In the genomic region with DNA sequence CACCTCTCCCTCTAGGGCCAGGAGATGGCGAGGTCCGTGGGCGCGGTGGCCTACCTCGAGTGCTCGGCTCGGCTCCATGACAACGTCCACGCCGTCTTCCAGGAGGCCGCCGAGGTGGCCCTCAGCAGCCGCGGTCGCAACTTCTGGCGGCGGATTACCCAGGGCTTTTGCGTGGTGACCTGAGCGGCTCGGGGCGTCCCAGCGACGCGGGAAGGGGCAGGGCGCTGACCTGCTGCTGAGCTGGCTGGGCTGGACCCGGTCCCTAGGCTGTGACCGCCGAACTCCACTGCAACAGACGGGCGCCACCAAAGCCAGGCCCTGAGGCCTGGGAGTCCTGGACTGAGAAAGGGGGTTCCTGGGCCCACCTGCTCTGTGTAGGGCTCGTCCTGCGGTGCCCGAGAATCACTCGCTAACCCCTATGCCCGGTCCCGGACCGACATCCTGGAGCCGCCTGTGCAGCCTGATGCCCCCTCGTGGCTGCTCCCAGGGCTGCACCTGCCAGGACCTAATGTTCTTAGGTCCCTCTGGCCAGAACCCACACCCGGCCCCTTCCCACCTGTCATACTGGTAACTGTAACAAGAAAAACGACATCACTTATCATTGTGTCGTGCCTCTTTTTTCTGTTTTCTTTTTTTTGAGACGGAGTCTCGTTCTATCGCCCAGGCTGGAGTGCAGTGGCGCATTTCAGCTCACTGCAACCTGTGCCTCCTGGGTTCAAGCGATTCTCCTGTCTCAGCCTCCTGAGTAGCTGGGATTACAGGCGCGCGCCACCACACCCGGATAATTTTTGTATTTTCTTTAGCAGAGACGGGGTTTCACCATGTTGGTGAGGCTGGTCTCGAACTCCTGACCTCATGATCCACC, we compare ENCODE assay signal across 8 cellular contexts. TPM values are rescaled to one million over a fixed set of nuclear protein-coding genes. Genes with fewer than 3 reads are reported as not detected.
DNase-seq lines count a peak whose midpoint lies in the region; ATAC-seq, FAIRE-seq and TF ChIP-seq lines count a peak whose summit lies in the region.

No MANE protein-coding gene starts in this region.

- no peaks in the 10 kb centered on the region for H3K27me3 Mint-ChIP-seq in Caco-2 (ENCODE audit: insufficient read depth, unreplicated experiment)
- peaks cover 13% of the 10 kb centered on the region for H3K27me3 Mint-ChIP-seq in activated B cell treated with CpG ODN at 0.5 μM for 24 hours

- FAIRE-seq in keratinocyte (lab: Jason Lieb, UNC) = no peak

- CTCF ChIA-PET in Caco-2 (lab: Charles Lee) = interaction anchor here (1.0 to 2.3 kb wide), 2 partner anchors 9 to 18 kb away, joined by 3 to 12 read pairs; no protein-coding TSS in a partner anchor
- CTCF ChIA-PET in activated B cell treated with CpG ODN at 0.5 μM for 24 hours (lab: Charles Lee) = interaction anchor here (0.8 kb wide), 1 partner anchor 94 kb away, joined by 3 read pairs; no protein-coding TSS in a partner anchor

- H3K9me3 Mint-ChIP-seq in Caco-2 (ENCODE audit: unreplicated experiment) (no peaks in the 10 kb centered on the region), activated B cell treated with CpG ODN at 0.5 μM for 24 hours (no peaks in the 10 kb centered on the region)

- TF ChIP-seq CTCF in Caco-2 (IDR thresholded peaks at IDR 0.05; ENCODE audit: insufficient read depth in 1 of 2, low read depth in 1 of 2, low read length in 1 of 2, severe bottlenecking in 1 of 2, unreplicated experiment in 1 of 2) (peak; percentile 48 to 56), activated B cell treated with CpG ODN at 0.5 μM for 24 hours (IDR thresholded peaks at IDR 0.05) (no peak), breast epithelium (IDR thresholded peaks at IDR 0.05) (peak; percentile 41 to 61 (median 46)), keratinocyte (optimal IDR thresholded peaks at IDR 0.05 in 1 of 3, IDR thresholded peaks at IDR 0.05 in 1 of 3, conservative IDR thresholded peaks at IDR 0.05 in 1 of 3; ENCODE audit: extremely low read depth in 1 of 3, insufficient read depth in 2 of 3, low read length in 3 of 3) (peak; percentile 53 to 76 (median 72))

- H3K9ac ChIP-seq in Karpas-422 (ENCODE audit: low read length) = no peak overlapping the region
- no peak overlapping the region for H3K9ac ChIP-seq in keratinocyte (ENCODE audit: control insufficient read depth, extremely low read depth, insufficient read depth, low read length)

- dilution Hi-C loops in keratinocyte (cut with MboI; ENCODE audit: extremely low pct_ligation_motif_present, low sequenced_read_pairs) = no loop called here

- BruUV-seq in Caco-2 (replicated peaks; lab: Mats Ljungman, UMichigan) = no TSS peak

- no peak for TF ChIP-seq POLR2A in breast epithelium (IDR thresholded peaks at IDR 0.05)

- DNase-seq in Caco-2 = peak in 1 of 2 experiments; percentile 69
- peak; percentile 87 for DNase-seq in Karpas-422
- DNase-seq in activated B cell treated with CpG ODN at 0.5 μM for 24 hours = peak; percentile 55
- no peak for DNase-seq in breast epithelium (ENCODE audit: low spot score in 2 of 2)
- DNase-seq in keratinocyte (ENCODE audit: low read depth, low spot score) = no peak
- DNase-seq in stimulated activated CD4-positive, alpha-beta T cell treated with anti-CD3 and anti-CD28 coated beads, Interleukin-1b, Interleukin-23, amount 100 ng/mL, for 24 hours (ENCODE audit: low read depth in 4 of 4, low spot score in 1 of 4) = peak; percentile 40 to 73 (median 48)
- DNase-seq in HK-2 (ENCODE audit: unreplicated experiment) = no peak

- peak; percentile 91 for ATAC-seq in activated B cell treated with CpG ODN at 0.5 μM for 24 hours (ENCODE audit: low read depth)
- ATAC-seq in HG02870 (IDR thresholded peaks at IDR 0.05; ENCODE audit: unreplicated experiment) = no peak

- H3K27ac ChIP-seq in Karpas-422 (ENCODE audit: low read length) (no peak overlapping the region), breast epithelium (no peak overlapping the region), keratinocyte (ENCODE audit: control insufficient read depth, insufficient read depth, low read length) (no peak overlapping the region)

- no peaks in the 10 kb centered on the region for H3K9me2 ChIP-seq in Karpas-422 (replicated peaks; ENCODE audit: insufficient read depth, low read length)

- POLR2A ChIA-PET in Caco-2 (lab: Charles Lee) = no interaction called here
- POLR2A ChIA-PET in activated B cell treated with CpG ODN at 0.5 μM for 24 hours (lab: Charles Lee) = interaction anchor here (2.0 kb wide), 1 partner anchor 26 kb away, joined by 4 read pairs; no protein-coding TSS in a partner anchor

- no peaks in the 10 kb centered on the region for H3K4me1 ChIP-seq in Caco-2
- H3K4me1 ChIP-seq in Karpas-422 (ENCODE audit: low read length) = no peaks in the 10 kb centered on the region
- H3K4me1 ChIP-seq in breast epithelium = no peaks in the 10 kb centered on the region
- no peaks in the 10 kb centered on the region for H3K4me1 ChIP-seq in keratinocyte (ENCODE audit: control insufficient read depth, extremely low read depth, insufficient read depth, low read length)

- intact Hi-C loops in Caco-2 (cut with micrococcal nuclease; ENCODE audit: unreplicated experiment) (loop anchor here (2.0 kb wide), 1 partner anchor 17 kb away; no protein-coding TSS in a partner anchor), activated B cell treated with CpG ODN at 0.5 μM for 24 hours (cut with micrococcal nuclease) (loop anchor here (2.0 kb wide), 1 partner anchor 15 kb away; a partner anchor contains a TSS), breast epithelium (cut with DNase I; ENCODE audit: low total_unique reads) (no loop called here)

- H3K27ac Mint-ChIP-seq in Caco-2 (ENCODE audit: unreplicated experiment) (no peak overlapping the region), activated B cell treated with CpG ODN at 0.5 μM for 24 hours (no peak overlapping the region)

- no peak overlapping the region for H3K4me3 ChIP-seq in Caco-2 (ENCODE audit: low read depth, low read length)
- H3K4me3 ChIP-seq in Karpas-422 (ENCODE audit: low read length) = no peak overlapping the region
- H3K4me3 ChIP-seq in breast epithelium = peak overlapping the region in 2 of 3 donors; percentile 23 to 33
- no peak overlapping the region for H3K4me3 ChIP-seq in keratinocyte (ENCODE audit: control insufficient read depth in 2 of 3, extremely low read depth in 1 of 3, insufficient read depth in 2 of 3, low read depth in 1 of 3, low read length in 3 of 3)

- H3K79me2 ChIP-seq in Karpas-422 (ENCODE audit: low read length) (no peaks in the 10 kb centered on the region), keratinocyte (ENCODE audit: control insufficient read depth, insufficient read depth, low read length) (peaks cover 13% of the 10 kb centered on the region)

- no peaks in the 10 kb centered on the region for H3K9me1 ChIP-seq in keratinocyte (ENCODE audit: control insufficient read depth, extremely low read depth, insufficient read depth, low read length)

- H3K36me3 ChIP-seq in Caco-2 (ENCODE audit: control insufficient read depth, insufficient read depth, low read length) (no peaks in the 10 kb centered on the region), Karpas-422 (ENCODE audit: insufficient read depth, low read length) (no peaks in the 10 kb centered on the region), breast epithelium (no peaks in the 10 kb centered on the region), keratinocyte (ENCODE audit: control insufficient read depth in 2 of 2, extremely low read depth in 1 of 2, insufficient read depth in 2 of 2, low read length in 2 of 2) (peaks cover 21 to 32% of the 10 kb centered on the region in 2 experiments)

- H3K27me3 ChIP-seq in Caco-2 (replicated peaks; ENCODE audit: control insufficient read depth, insufficient read depth, low read length) = no peaks in the 10 kb centered on the region
- no peaks in the 10 kb centered on the region for H3K27me3 ChIP-seq in Karpas-422 (ENCODE audit: low read length)
- no peaks in the 10 kb centered on the region for H3K27me3 ChIP-seq in breast epithelium
- no peaks in the 10 kb centered on the region for H3K27me3 ChIP-seq in keratinocyte (ENCODE audit: control insufficient read depth, extremely low read depth, insufficient read depth, low read length)

- no peaks in the 10 kb centered on the region for H3K4me1 Mint-ChIP-seq in Caco-2 (ENCODE audit: low read depth, unreplicated experiment)
- peaks cover 3% of the 10 kb centered on the region for H3K4me1 Mint-ChIP-seq in activated B cell treated with CpG ODN at 0.5 μM for 24 hours

- H4K20me1 ChIP-seq in Karpas-422 (ENCODE audit: insufficient read depth, low read depth, low read length) = no peaks in the 10 kb centered on the region
- no peaks in the 10 kb centered on the region for H4K20me1 ChIP-seq in keratinocyte (ENCODE audit: control insufficient read depth, extremely low read depth, insufficient read depth, low read length)

- H3K9me3 ChIP-seq in Caco-2 = no peaks in the 10 kb centered on the region
- H3K9me3 ChIP-seq in Karpas-422 (ENCODE audit: low read length) = no peaks in the 10 kb centered on the region
- H3K9me3 ChIP-seq in breast epithelium = no peaks in the 10 kb centered on the region
- no peaks in the 10 kb centered on the region for H3K9me3 ChIP-seq in keratinocyte (ENCODE audit: control insufficient read depth, low read depth, low read length)

- H3K4me3 Mint-ChIP-seq in Caco-2 (ENCODE audit: unreplicated experiment) = no peak overlapping the region
- H3K4me3 Mint-ChIP-seq in activated B cell treated with CpG ODN at 0.5 μM for 24 hours = peak overlapping the region; percentile 32

- no peak overlapping the region for H3K4me2 ChIP-seq in Karpas-422 (ENCODE audit: low read depth, low read length, poor library complexity, severe bottlenecking)
- no peak overlapping the region for H3K4me2 ChIP-seq in keratinocyte (ENCODE audit: control insufficient read depth, extremely low read depth, insufficient read depth, low read depth, low read length)

- H2AFZ ChIP-seq in Karpas-422 (ENCODE audit: low read length) (no peak overlapping the region), keratinocyte (ENCODE audit: control insufficient read depth, low read length) (no peak overlapping the region)

- H3K36me3 Mint-ChIP-seq in Caco-2 (ENCODE audit: insufficient read depth, unreplicated experiment) (peaks cover 1% of the 10 kb centered on the region), activated B cell treated with CpG ODN at 0.5 μM for 24 hours (ENCODE audit: low read depth) (no peaks in the 10 kb centered on the region)

RNA-seq across cellular contexts. Expression of a gene that starts 15.0 kb away (rescaled TPM):
- total RNA-seq in Caco-2 (2022) (14.2 and 17.1 TPM in 2 replicates), activated B cell treated with CpG ODN at 0.5 μM for 24 hours (0.32 TPM in 1 of 2 replicates, not detected in the other), breast epithelium (10 to 100 TPM; 27.2 to 30.5 (median 28.1) TPM)
- not detected in 2 replicates for total RNA-seq in Karpas-422 (2014; rRNA removed; shearing (Covaris generic); ENCODE audit: low replicate concordance)
- polyA plus RNA-seq in keratinocyte = 113 to 235 TPM (median 119 TPM) in 3 replicates
- 534 TPM for polyA plus RNA-seq in keratinocyte (2011; ENCODE audit: low read depth)
- 86.2 and 199 TPM in 2 replicates for polyA plus RNA-seq in keratinocyte (2011; cell fraction: cytosol; rRNA removed)
- polyA plus RNA-seq in keratinocyte (2011; cell fraction: nucleus; rRNA removed) = 50.8 and 66.9 TPM in 2 replicates
- polyA plus RNA-seq in keratinocyte (2012; ENCODE audit: low replicate concordance) = 156 and 276 TPM in 2 replicates
- polyA minus RNA-seq in keratinocyte = 35.5 to 161 TPM (median 81.9 TPM) in 3 replicates
- polyA minus RNA-seq in keratinocyte (2011; cell fraction: cytosol; rRNA and poly(A)+ RNA removed) = 171 TPM
- polyA minus RNA-seq in keratinocyte (2011; cell fraction: nucleus; rRNA and poly(A)+ RNA removed) = 25.4 and 34.8 TPM in 2 replicates

RNA-seq across cellular contexts. Expression of a gene that starts 47.4 kb away (rescaled TPM):
- 122 and 134 TPM in 2 replicates for total RNA-seq in Caco-2 (2022)
- total RNA-seq in Karpas-422 (2014; rRNA removed; shearing (Covaris generic); ENCODE audit: low replicate concordance) = 44.7 and 55.8 TPM in 2 replicates
- total RNA-seq in activated B cell treated with CpG ODN at 0.5 μM for 24 hours = 141 and 160 TPM in 2 replicates
- total RNA-seq in breast epithelium = 10 to 100 TPM; 47.0 to 64.1 (median 61.9) TPM
- 29.9 to 39.6 TPM (median 30.3 TPM) in 3 replicates for polyA plus RNA-seq in keratinocyte
- 47.9 TPM for polyA plus RNA-seq in keratinocyte (2011; ENCODE audit: low read depth)
- 26.7 and 28.2 TPM in 2 replicates for polyA plus RNA-seq in keratinocyte (2011; cell fraction: cytosol; rRNA removed)
- polyA plus RNA-seq in keratinocyte (2011; cell fraction: nucleus; rRNA removed) = 90.1 and 96.7 TPM in 2 replicates
- polyA plus RNA-seq in keratinocyte (2012; ENCODE audit: low replicate concordance) = 29.7 and 35.1 TPM in 2 replicates
- 70.9 to 90.4 TPM (median 77.6 TPM) in 3 replicates for polyA minus RNA-seq in keratinocyte
- 45.1 TPM for polyA minus RNA-seq in keratinocyte (2011; cell fraction: cytosol; rRNA and poly(A)+ RNA removed)
- polyA minus RNA-seq in keratinocyte (2011; cell fraction: nucleus; rRNA and poly(A)+ RNA removed) = 60.5 and 97.2 TPM in 2 replicates

RNA-seq across cellular contexts. Expression of a gene that starts 48.7 kb away (rescaled TPM):
- total RNA-seq in Caco-2 (2022) (0.23 and 0.82 TPM in 2 replicates), activated B cell treated with CpG ODN at 0.5 μM for 24 hours (not detected in 2 replicates), breast epithelium (10 to 100 TPM in 2 of 3 donors, under 1 TPM in 1; 0.16 to 30.3 (median 10.2) TPM)
- total RNA-seq in Karpas-422 (2014; rRNA removed; shearing (Covaris generic); ENCODE audit: low replicate concordance) = 0.22 TPM in 1 of 2 replicates, not detected in the other
- polyA plus RNA-seq in keratinocyte = 0.05 to 0.09 TPM in 2 of 3 replicates, not detected in the other
- polyA plus RNA-seq in keratinocyte (2011; ENCODE audit: low read depth) = not detected
- 0.01 and 0.02 TPM in 2 replicates for polyA plus RNA-seq in keratinocyte (2011; cell fraction: cytosol; rRNA removed)
- polyA plus RNA-seq in keratinocyte (2011; cell fraction: nucleus; rRNA removed) = 0.05 and 0.23 TPM in 2 replicates
- 0.08 and 0.16 TPM in 2 replicates for polyA plus RNA-seq in keratinocyte (2012; ENCODE audit: low replicate concordance)
- polyA minus RNA-seq in keratinocyte = 0.03 to 0.16 TPM (median 0.13 TPM) in 3 replicates
- 0.38 TPM for polyA minus RNA-seq in keratinocyte (2011; cell fraction: cytosol; rRNA and poly(A)+ RNA removed)
- polyA minus RNA-seq in keratinocyte (2011; cell fraction: nucleus; rRNA and poly(A)+ RNA removed) = 0.11 and 0.16 TPM in 2 replicates

Comparison
In these comparisons a context has a peak if more than half of its experiments do, and no peak if none do; other contexts are left out.
1. DNase-seq: peak in Karpas-422 (single experiment), activated B cell treated with CpG ODN at 0.5 μM for 24 hours (single experiment) and stimulated activated CD4-positive, alpha-beta T cell treated with anti-CD3 and anti-CD28 coated beads, Interleukin-1b, Interleukin-23, amount 100 ng/mL, for 24 hours (4 of 4); none in breast epithelium (0 of 2), keratinocyte (single experiment) and HK-2 (single experiment).
2. H3K4me3 ChIP-seq: peak in breast epithelium (2 of 3); none in Caco-2 (single experiment), Karpas-422 (single experiment) and keratinocyte (0 of 3).
3. RNA of a gene that starts 15.0 kb away (total RNA-seq): 27.2 to 30.5 TPM in breast epithelium and 14.2 to 17.1 TPM in Caco-2; 0.32 TPM in activated B cell treated with CpG ODN at 0.5 μM for 24 hours and not detected in Karpas-422; every median in the first group is over 10 times any median in the second.